Comparison of ENCODE assay signal across 8 cellular contexts in the genomic region with DNA sequence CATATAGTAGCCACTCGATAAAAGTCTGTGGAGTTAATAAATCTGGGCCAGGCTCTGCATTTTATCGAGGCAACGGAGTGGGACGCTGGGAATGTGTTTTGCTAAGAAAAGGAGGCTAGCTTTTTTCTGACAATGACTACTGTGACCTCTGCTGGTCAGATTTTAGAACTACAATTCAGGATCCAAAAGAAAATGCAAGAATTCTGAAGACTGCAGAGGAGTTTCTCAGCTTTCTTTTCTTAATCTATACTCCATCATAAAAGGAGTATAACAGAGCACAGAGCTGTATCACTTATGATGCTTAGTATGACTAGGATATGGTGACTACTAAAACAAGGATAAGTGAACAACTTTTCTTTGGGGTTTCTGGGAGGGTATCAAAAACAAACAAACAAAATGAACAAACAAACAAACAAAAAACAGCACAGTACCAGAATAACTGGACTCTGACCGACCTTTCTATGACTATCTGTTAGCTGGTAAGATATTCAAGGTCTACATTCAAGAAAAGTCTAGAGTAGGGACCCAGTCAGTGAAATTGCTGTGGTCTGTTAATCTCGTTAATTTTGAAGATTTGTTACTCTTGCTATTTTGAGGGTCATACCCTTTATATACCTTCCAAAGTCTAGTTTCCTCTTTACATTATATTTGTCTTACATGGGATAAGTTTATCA.
DNase-seq lines count a peak whose midpoint lies in the region; ATAC-seq, FAIRE-seq and TF ChIP-seq lines count a peak whose summit lies in the region.

No MANE protein-coding gene starts in this region.

- DNase-seq in DMS114 treated with DMSO at 0.1 percent for 48 hours (lab: John Stamatoyannopoulos, UW; ENCODE audit: unreplicated experiment) = peak; percentile 34
- peak; percentile 25 for DNase-seq in HFF-Myc (ENCODE audit: extremely low read depth, low read depth)
- DNase-seq in NCI-H69 (lab: John Stamatoyannopoulos, UW) = peak; percentile 83
- DNase-seq in cardiac fibroblast (ENCODE audit: low read depth in 2 of 2) = peak; percentile 73 to 76
- DNase-seq in left kidney (ENCODE audit: low read depth, low spot score) = peak; percentile 87
- peak; percentile 18 for DNase-seq in urothelium cell line (ENCODE audit: low spot score)
- no peak for DNase-seq in NOMO-1 treated with dmso at 0.1 percent for 144 hours (lab: John Stamatoyannopoulos, UW; ENCODE audit: unreplicated experiment)

- FAIRE-seq in urothelium cell line (lab: Jason Lieb, UNC) = no peak

- no peak for ATAC-seq in HG02763 (IDR thresholded peaks at IDR 0.05; ENCODE audit: unreplicated experiment)

- TF ChIP-seq CTCF in HFF-Myc (IDR thresholded peaks at IDR 0.05; ENCODE audit: low read depth, low read length, missing control alignments) (peak; percentile 59), cardiac fibroblast (IDR thresholded peaks at IDR 0.05; ENCODE audit: low read depth, low read length) (peak; percentile 55)

- H3K4me3 ChIP-seq in HFF-Myc (replicated peaks; ENCODE audit: low read depth, low read length) (no peak overlapping the region), cardiac fibroblast (replicated peaks in 1 of 2; ENCODE audit: low read depth in 2 of 2, low read length in 2 of 2) (no peak overlapping the region)
